ENCODE assay signal across 30 cellular contexts in the genomic region with DNA sequence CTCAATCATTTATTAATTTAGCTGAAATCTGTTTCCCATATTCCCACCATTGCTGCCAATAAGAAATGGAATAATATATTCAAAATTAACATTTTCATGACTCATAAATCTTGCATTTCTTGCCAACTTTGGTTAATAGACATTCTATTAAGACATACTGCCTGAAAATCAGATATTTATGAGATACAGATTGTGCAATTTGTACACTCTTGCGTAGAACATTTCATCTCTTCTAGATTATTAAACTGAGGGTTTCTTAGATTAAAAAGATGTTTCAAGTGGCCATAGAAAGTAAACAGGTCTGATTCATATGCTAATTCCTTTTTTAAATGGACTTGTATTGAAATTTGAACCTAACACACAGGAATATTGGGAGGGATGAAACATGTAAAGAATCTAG. TPM values are rescaled to one million over a fixed set of nuclear protein-coding genes. Genes with fewer than 3 reads are reported as not detected.
"Had no signal": no experiment of that assay in that cellular context is flagged by ENCODE, and none has a peak within 500 bp of the region (broad histone marks: within the 10 kb centered on the region; RNA-seq: fewer than 3 reads in every experiment).

No MANE protein-coding gene starts in this region.

- DNase-seq: natural killer cell; occipital lobe; ovary; posterior cingulate gyrus; psoas muscle; right cardiac atrium; spleen; stimulated activated CD4-positive, alpha-beta T cell treated with anti-CD3 and anti-CD28 coated beads, Interleukin-12 subunit alpha, Interleukin-12 subunit beta, amount 100 ng/mL, for 4 hours; stimulated activated CD4-positive, alpha-beta T cell treated with anti-CD3 and anti-CD28 coated beads, Interleukin-1b, Interleukin-23, amount 100 ng/mL, for 48 hours; stimulated activated CD4-positive, alpha-beta T cell treated with anti-CD3 and anti-CD28 coated beads, Interleukin-4, amount 100 ng/mL, for 1 hour; stimulated activated CD4-positive, alpha-beta T cell treated with anti-CD3 and anti-CD28 coated beads, Interleukin-4, amount 100 ng/mL, for 4 hours; stimulated activated CD8-positive, alpha-beta memory T cell treated with anti-CD3 and anti-CD28 coated beads, Interleukin-4, amount 100 ng/mL, for 48 hours; stimulated activated naive CD4-positive, alpha-beta T cell; stimulated activated naive CD8-positive, alpha-beta T cell treated with anti-CD3 and anti-CD28 coated beads, Interleukin-15, amount 100 ng/mL, for 72 hours; stimulated activated naive CD8-positive, alpha-beta T cell treated with anti-CD3 and anti-CD28 coated beads, Interleukin-15, Interleukin-2, amounts not matched to agents 100 U/mL and 50 U/mL, for 24 hours; substantia nigra; testis; tibial artery; transverse colon; upper lobe of right lung; uterus had no signal

- H3K36me3 ChIP-seq: ovary, uterus had no signal

- H3K9ac ChIP-seq: neural progenitor cell, parathyroid adenoma had no signal

- H3K27ac ChIP-seq: neural progenitor cell, ovary, parathyroid adenoma, psoas muscle, skin epidermis, spleen, suprapubic skin, testis, tibial artery, transverse colon, upper lobe of right lung, uterus had no signal

- H3K4me2 ChIP-seq: neural progenitor cell, smooth muscle cell had no signal

- H3K4me1 ChIP-seq: neural progenitor cell, parathyroid adenoma, psoas muscle, suprapubic skin, testis, tibial artery, transverse colon had no signal

- H3K9me3 ChIP-seq: ovary, psoas muscle, spleen, suprapubic skin, testis, tibial artery, transverse colon, upper lobe of right lung, uterus had no signal

- H3K4me3 ChIP-seq: neural progenitor cell, ovary, psoas muscle, skin epidermis, smooth muscle cell, spleen, suprapubic skin, testis, tibial artery, transverse colon, upper lobe of right lung, uterus had no signal

- ATAC-seq: natural killer cell; psoas muscle; right cardiac atrium; sciatic nerve; stimulated activated memory B cell treated with anti-CD40 and anti-IgM and Interleukin-4, amounts not matched to agents 10 μg/mL and 1 μg/mL and 100 μg/mL, for 72 hours; stimulated activated naive CD8-positive, alpha-beta T cell treated with anti-CD3 and anti-CD28 coated beads, Interleukin-15, amount 100 ng/mL, for 72 hours; stimulated activated naive CD8-positive, alpha-beta T cell treated with anti-CD3 and anti-CD28 coated beads, Interleukin-15, Interleukin-2, amounts not matched to agents 100 U/mL and 50 U/mL, for 24 hours; upper lobe of right lung had no signal

- H3K27me3 ChIP-seq: neural progenitor cell, ovary, spleen, suprapubic skin, testis, tibial artery, transverse colon, upper lobe of right lung, uterus had no signal

- H2AFZ ChIP-seq: neural progenitor cell, parathyroid adenoma had no signal

RNA-seq across cellular contexts. Expression of a gene that starts 30.2 kb away (rescaled TPM):
- total RNA-seq: urinary bladder had no signal
- polyA plus RNA-seq: neural cell, smooth muscle cell had no signal
